Comparison of ENCODE assay signal across 8 cellular contexts in genomic region chrX:23773601-23774175, GRCh38. TPM values are rescaled to one million over a fixed set of nuclear protein-coding genes. Genes with fewer than 3 reads are reported as not detected.
A peak's percentile ranks its signal among the peaks of the same experiment; 100 is the strongest.
DNase-seq lines count a peak whose midpoint lies in the region; ATAC-seq and TF ChIP-seq lines count a peak whose summit lies in the region.

No MANE protein-coding gene starts in this region.

- no peaks in the 10 kb centered on the region for H3K9me2 ChIP-seq in Loucy (replicated peaks; ENCODE audit: low read depth, low read length)

- H3K9ac ChIP-seq in Loucy (ENCODE audit: low read depth, low read length, poor library complexity, severe bottlenecking) (no peak overlapping the region), neural progenitor cell (no peak overlapping the region)

- DNase-seq in GM12865 (ENCODE audit: low read depth) (peak; percentile 69), GF-D8 (lab: John Stamatoyannopoulos, UW) (no peak), head of caudate nucleus (no peak), neural progenitor cell (ENCODE audit: low spot score) (no peak)
- peak; percentile 28 to 34 for DNase-seq in activated T-cell treated with anti-CD3 and anti-CD28 coated beads, Interleukin-2, amount 50 U/mL, for 72 hours

- H3K4me3 Mint-ChIP-seq in activated T-cell treated with anti-CD3 and anti-CD28 coated beads, Interleukin-2, amount 50 U/mL, for 72 hours: peak overlapping the region; percentile 68 to 79
- no peak overlapping the region for H3K4me3 Mint-ChIP-seq in neural progenitor cell

- H4K20me1 ChIP-seq in Loucy (ENCODE audit: insufficient read depth, low read length, poor library complexity, severe bottlenecking) (no peaks in the 10 kb centered on the region), neural progenitor cell (ENCODE audit: low read depth) (no peaks in the 10 kb centered on the region)

- H3K27ac Mint-ChIP-seq in activated T-cell treated with anti-CD3 and anti-CD28 coated beads, Interleukin-2, amount 50 U/mL, for 72 hours: peak overlapping the region; percentile 97
- H3K27ac Mint-ChIP-seq in neural progenitor cell: no peak overlapping the region

- H3K4me3 ChIP-seq in GM12865 (ENCODE audit: low read depth, low read length) (no peak overlapping the region), Loucy (ENCODE audit: low read length, poor library complexity, severe bottlenecking) (peak overlapping the region; percentile 32), skin epidermis (no peak overlapping the region), neural progenitor cell (no peak overlapping the region)

- H3K4me2 ChIP-seq in Loucy (ENCODE audit: low read depth, low read length, poor library complexity, severe bottlenecking): peak overlapping the region; percentile 51
- no peak overlapping the region for H3K4me2 ChIP-seq in neural progenitor cell

- intact Hi-C loops in head of caudate nucleus (cut with DNase I): no loop called here

- peaks cover 14% of the 10 kb centered on the region for H3K4me1 Mint-ChIP-seq in activated T-cell treated with anti-CD3 and anti-CD28 coated beads, Interleukin-2, amount 50 U/mL, for 72 hours (ENCODE audit: low read depth)
- no peaks in the 10 kb centered on the region for H3K4me1 Mint-ChIP-seq in neural progenitor cell

- H3K9me3 ChIP-seq in Loucy (ENCODE audit: insufficient read depth, low read depth, low read length) (no peaks in the 10 kb centered on the region), neural progenitor cell (ENCODE audit: low read depth) (no peaks in the 10 kb centered on the region)

- ATAC-seq in GM21526 (IDR thresholded peaks at IDR 0.05; ENCODE audit: low FRiP score, unreplicated experiment): peak; percentile 76
- peak; percentile 79 to 93 for ATAC-seq in activated T-cell treated with anti-CD3 and anti-CD28 coated beads, Interleukin-2, amount 50 U/mL, for 72 hours (replicated peaks in 1 of 2)

- no peaks in the 10 kb centered on the region for H3K36me3 Mint-ChIP-seq in activated T-cell treated with anti-CD3 and anti-CD28 coated beads, Interleukin-2, amount 50 U/mL, for 72 hours (ENCODE audit: insufficient read depth in 2 of 2)
- H3K36me3 Mint-ChIP-seq in neural progenitor cell: peaks cover 2% of the 10 kb centered on the region

- H3F3A ChIP-seq in Loucy (ENCODE audit: low read depth) (no peaks in the 10 kb centered on the region), neural progenitor cell (ENCODE audit: low read depth) (no peaks in the 10 kb centered on the region)

- H3K79me2 ChIP-seq in Loucy (ENCODE audit: insufficient read depth, low read length) (no peaks in the 10 kb centered on the region), neural progenitor cell (ENCODE audit: low read depth) (no peaks in the 10 kb centered on the region)

- H3K27ac ChIP-seq in skin epidermis (peak overlapping the region in 13 of 21 experiments; percentile 2 to 82 (median 65)), neural progenitor cell (no peak overlapping the region)

- no peaks in the 10 kb centered on the region for H3K27me3 Mint-ChIP-seq in activated T-cell treated with anti-CD3 and anti-CD28 coated beads, Interleukin-2, amount 50 U/mL, for 72 hours (ENCODE audit: low read depth)
- peaks cover 2% of the 10 kb centered on the region for H3K27me3 Mint-ChIP-seq in neural progenitor cell (ENCODE audit: insufficient read depth, low read depth)

- H3K9me3 Mint-ChIP-seq in activated T-cell treated with anti-CD3 and anti-CD28 coated beads, Interleukin-2, amount 50 U/mL, for 72 hours: no peaks in the 10 kb centered on the region
- H3K9me3 Mint-ChIP-seq in neural progenitor cell: no peaks in the 10 kb centered on the region

- H3K36me3 ChIP-seq in Loucy (ENCODE audit: insufficient read depth, low read length): no peaks in the 10 kb centered on the region
- no peaks in the 10 kb centered on the region for H3K36me3 ChIP-seq in neural progenitor cell

- TF ChIP-seq CTCF in GM12865 (IDR thresholded peaks at IDR 0.05; ENCODE audit: insufficient read depth, low read depth, low read length, missing control alignments) (no peak), Loucy (conservative IDR thresholded peaks at IDR 0.05; ENCODE audit: low read length) (no peak), neural progenitor cell (IDR thresholded peaks at IDR 0.05) (no peak)

- H2AFZ ChIP-seq in Loucy (ENCODE audit: low read length): peak overlapping the region; percentile 77
- H2AFZ ChIP-seq in neural progenitor cell (replicated peaks): no peak overlapping the region

- H3K27me3 ChIP-seq in Loucy (ENCODE audit: insufficient read depth, low read length, poor library complexity, severe bottlenecking) (no peaks in the 10 kb centered on the region), neural progenitor cell (no peaks in the 10 kb centered on the region)

- H3K4me1 ChIP-seq in Loucy (ENCODE audit: insufficient read depth, low read length, poor library complexity, severe bottlenecking) (peaks cover 8% of the 10 kb centered on the region), neural progenitor cell (no peaks in the 10 kb centered on the region)

RNA-seq across cellular contexts. Expression of gene SAT1, which starts 9.3 kb away (rescaled TPM):
- total RNA-seq in activated T-cell treated with anti-CD3 and anti-CD28 coated beads, Interleukin-2, amount 50 U/mL, for 72 hours: 100 to 1,000 TPM; 229 to 424 TPM
- 110 and 168 TPM in 2 replicates for total RNA-seq in neural progenitor cell (ENCODE audit: low replicate concordance)

RNA-seq across cellular contexts. Expression of gene ACOT9, which starts 30.6 kb away (rescaled TPM):
- 10 to 100 TPM; 85.4 to 92.3 TPM for total RNA-seq in activated T-cell treated with anti-CD3 and anti-CD28 coated beads, Interleukin-2, amount 50 U/mL, for 72 hours
- 32.4 and 52.7 TPM in 2 replicates for total RNA-seq in neural progenitor cell (ENCODE audit: low replicate concordance)

Comparison
In these comparisons a context has a peak if more than half of its experiments do, and no peak if none do; other contexts are left out.
1. DNase-seq: peak in GM12865 (single experiment) and activated T-cell treated with anti-CD3 and anti-CD28 coated beads, Interleukin-2, amount 50 U/mL, for 72 hours (2 of 2); none in GF-D8 (single experiment), head of caudate nucleus (0 of 42) and neural progenitor cell (single experiment).